Comparison of ENCODE assay signal across 9 cellular contexts in the genomic region with DNA sequence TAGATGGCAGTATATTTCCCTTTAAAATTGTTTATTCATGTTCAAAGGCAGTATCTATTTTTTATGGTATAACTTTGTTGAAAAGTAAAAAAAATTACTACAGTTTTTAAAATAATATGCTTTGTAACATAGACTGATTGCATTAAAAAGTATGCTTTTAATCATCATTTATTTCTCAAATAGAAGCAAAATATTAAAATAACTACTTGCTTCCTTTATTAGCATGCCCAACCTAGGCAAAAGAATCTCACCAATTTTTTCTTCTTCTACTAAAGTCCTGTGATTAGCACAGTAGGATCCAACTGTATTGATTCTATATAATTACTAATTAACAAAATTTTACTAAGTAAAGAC.
DNase-seq lines count a peak whose midpoint lies in the region; ATAC-seq and TF ChIP-seq lines count a peak whose summit lies in the region.
"Had no signal": no experiment of that assay in that cellular context is flagged by ENCODE, and none has a peak within 500 bp of the region (broad histone marks: within the 10 kb centered on the region; RNA-seq: fewer than 3 reads in every experiment).

No MANE protein-coding gene starts in this region.

- peak overlapping the region; percentile 81 for H3K4me3 Mint-ChIP-seq in MCF 10A (ENCODE audit: unreplicated experiment)

- H3K27ac Mint-ChIP-seq in MCF 10A (ENCODE audit: low read depth, unreplicated experiment) = peak overlapping the region; percentile 73

- H3K4me1 Mint-ChIP-seq in MCF 10A (ENCODE audit: insufficient read depth, unreplicated experiment) = peaks cover 11% of the 10 kb centered on the region

- ATAC-seq in HG03565 (IDR thresholded peaks at IDR 0.05; ENCODE audit: unreplicated experiment) (peak; percentile 3), HG02840 (IDR thresholded peaks at IDR 0.05; ENCODE audit: low FRiP score, unreplicated experiment) (no peak)

- BruUV-seq in MCF 10A (replicated peaks; lab: Mats Ljungman, UMichigan) = no TSS peak

- H3K9me3 ChIP-seq in mucosa of stomach (ENCODE audit: control insufficient read depth, low read length) = no peaks in the 10 kb centered on the region

- peaks cover 12% of the 10 kb centered on the region for H3K36me3 Mint-ChIP-seq in MCF 10A (ENCODE audit: insufficient read depth, unreplicated experiment)

- POLR2A ChIA-PET in MCF 10A (lab: Yijun Ruan, JAX) = interaction anchor here (0.9 to 2.2 kb wide), 10 partner anchors 8 to 668 kb away, joined by 3 to 62 read pairs (median 12); partner anchors contain the start of genes BDH2, NFKB1, SLC39A8 and UBE2D3

- H3K36me3 ChIP-seq in mucosa of stomach (ENCODE audit: control insufficient read depth, insufficient read depth, low read length) = no peaks in the 10 kb centered on the region

- CTCF ChIA-PET in MCF 10A (lab: Yijun Ruan, JAX) = interaction anchor here (0.7 to 3.0 kb wide), 9 partner anchors 11 to 581 kb away, joined by 3 to 17 read pairs (median 4); partner anchors contain the start of gene SLC39A8

- H3K27me3 Mint-ChIP-seq in MCF 10A (ENCODE audit: insufficient read depth, unreplicated experiment) = no peaks in the 10 kb centered on the region

- H3K4me3 ChIP-seq in mucosa of stomach (ENCODE audit: low read length) = no peak overlapping the region

- no peaks in the 10 kb centered on the region for H3K4me1 ChIP-seq in mucosa of stomach (ENCODE audit: control insufficient read depth, insufficient read depth, low read length)

- TF ChIP-seq CTCF in 22Rv1 (IDR thresholded peaks at IDR 0.05) = peak; percentile 74
- TF ChIP-seq CTCF in MCF 10A (IDR thresholded peaks at IDR 0.05; ENCODE audit: unreplicated experiment) = no peak

- intact Hi-C loops in MCF 10A (cut with micrococcal nuclease) = loop anchor here (1.0 to 5.0 kb wide), 4 partner anchors 71 to 661 kb away; partner anchors contain the start of gene SLC39A8

- H3K27ac ChIP-seq in 22Rv1 = peak overlapping the region; percentile 64

- DNase-seq in MCF 10A (ENCODE audit: unreplicated experiment) = no peak
- no peak for DNase-seq in NCI-H345 treated with DMSO at 0.1 percent for 48 hours (lab: John Stamatoyannopoulos, UW; ENCODE audit: unreplicated experiment)
- no peak for DNase-seq in superior temporal gyrus (ENCODE audit: extremely low spot score)
- DNase-seq in NCI-H748 treated with DMSO at 0.1 percent for 48 hours (lab: John Stamatoyannopoulos, UW) = no peak
- DNase-seq: GOT3 had no signal

- no peaks in the 10 kb centered on the region for H3K9me3 Mint-ChIP-seq in MCF 10A (ENCODE audit: unreplicated experiment)

- H3K27me3 ChIP-seq in mucosa of stomach (ENCODE audit: control insufficient read depth, insufficient read depth, low read length) = no peaks in the 10 kb centered on the region

- H3K9ac ChIP-seq in mucosa of stomach (ENCODE audit: low read length) = peak overlapping the region; percentile 65
